14 cellular contexts compared by ENCODE assay signal in genomic region chr7:135775230-135775629, GRCh38. TPM values are rescaled to one million over a fixed set of nuclear protein-coding genes. Genes with fewer than 3 reads are reported as not detected.
DNase-seq lines count a peak whose midpoint lies in the region; ATAC-seq and TF ChIP-seq lines count a peak whose summit lies in the region.
"Had no signal": no experiment of that assay in that cellular context is flagged by ENCODE, and none has a peak within 500 bp of the region (broad histone marks: within the 10 kb centered on the region; RNA-seq: fewer than 3 reads in every experiment).

No MANE protein-coding gene starts in this region.

- no peak overlapping the region for H3K4me3 ChIP-seq in colonic mucosa
- H3K4me3 ChIP-seq in smooth muscle cell: no peak overlapping the region
- H3K4me3 ChIP-seq: BLaER1, Peyer's patch had no signal

- H3K9me3 ChIP-seq in colonic mucosa (no peaks in the 10 kb centered on the region), smooth muscle cell (replicated peaks; ENCODE audit: low read depth) (peaks cover 8% of the 10 kb centered on the region)
- H3K9me3 ChIP-seq: Peyer's patch had no signal

- H3K36me3 ChIP-seq in colonic mucosa (no peaks in the 10 kb centered on the region), smooth muscle cell (ENCODE audit: low read depth) (peaks cover 9% of the 10 kb centered on the region)
- H3K36me3 ChIP-seq: BLaER1, Peyer's patch had no signal

- peaks cover 4% of the 10 kb centered on the region for H3F3A ChIP-seq in smooth muscle cell (ENCODE audit: low read depth)

- WGBS in smooth muscle cell (ENCODE audit: low lambda C conversion rate): 98% methylated on average over 2 of the region's 2 CpGs

- no peaks in the 10 kb centered on the region for H3K79me2 ChIP-seq in smooth muscle cell (ENCODE audit: low read depth)

- H3K27ac ChIP-seq in colonic mucosa: no peak overlapping the region
- peak overlapping the region; percentile 89 for H3K27ac ChIP-seq in smooth muscle cell (ENCODE audit: low read depth)
- H3K27ac ChIP-seq: BLaER1, Peyer's patch had no signal

- ATAC-seq in left cardiac atrium (peak; percentile 64 to 70), HG03280 (IDR thresholded peaks at IDR 0.05; ENCODE audit: unreplicated experiment) (no peak)
- no peak for ATAC-seq in activated CD4-positive, CD25-positive, alpha-beta regulatory T cell treated with anti-CD3 and anti-CD28 coated beads, Interleukin-2, amount 50 U/mL, for 24 hours

- no peaks in the 10 kb centered on the region for H4K20me1 ChIP-seq in smooth muscle cell (ENCODE audit: low read depth)
- H4K20me1 ChIP-seq: BLaER1 had no signal

- intact Hi-C loops in colonic mucosa (cut with DNase I) (no loop called here), left cardiac atrium (cut with DNase I) (no loop called here)

- H2AFZ ChIP-seq in smooth muscle cell (ENCODE audit: low read depth): no peak overlapping the region

- H3K4me1 ChIP-seq in colonic mucosa (peaks cover 4% of the 10 kb centered on the region), smooth muscle cell (ENCODE audit: low read depth) (peaks cover 31% of the 10 kb centered on the region)
- H3K4me1 ChIP-seq: Peyer's patch had no signal

- no peak for TF ChIP-seq CTCF in colonic mucosa (IDR thresholded peaks at IDR 0.05)
- TF ChIP-seq CTCF in smooth muscle cell (IDR thresholded peaks at IDR 0.05; ENCODE audit: borderline replicate concordance, insufficient read depth, poor library complexity, severe bottlenecking): no peak

- no peak overlapping the region for H3K4me2 ChIP-seq in smooth muscle cell
- H3K4me2 ChIP-seq: BLaER1 had no signal

- DNase-seq in MV-4-11 (lab: John Stamatoyannopoulos, UW): peak; percentile 31
- peak; percentile 24 for DNase-seq in colonic mucosa
- no peak for DNase-seq in left cardiac atrium
- no peak for DNase-seq in smooth muscle cell (lab: John Stamatoyannopoulos, UW; ENCODE audit: unreplicated experiment)
- no peak for DNase-seq in NCI-H510A (lab: John Stamatoyannopoulos, UW)
- DNase-seq: GOT3, Karpas-422, NCI-H2029, NCI-H524, Peyer's patch, SIG-M5 had no signal

- H3K9ac ChIP-seq in colonic mucosa (ENCODE audit: low read depth in 2 of 2, low read length in 2 of 2) (no peak overlapping the region), smooth muscle cell (ENCODE audit: low read depth) (no peak overlapping the region)
- H3K9ac ChIP-seq: BLaER1 had no signal

- no peaks in the 10 kb centered on the region for H3K27me3 ChIP-seq in colonic mucosa
- no peaks in the 10 kb centered on the region for H3K27me3 ChIP-seq in smooth muscle cell (ENCODE audit: low read depth)
- H3K27me3 ChIP-seq: BLaER1, Peyer's patch had no signal

RNA-seq across cellular contexts. Expression of gene FAM180A, which starts 26.6 kb away (rescaled TPM):
- total RNA-seq in colonic mucosa (1 to 10 TPM in 1 of 2 donors, under 1 TPM in 1; 0.45 to 1.1 TPM), left cardiac atrium (1 to 10 TPM; 2.0 to 3.6 TPM), smooth muscle cell (not detected in 2 replicates)
- 0.14 and 0.26 TPM in 2 replicates for polyA plus RNA-seq in smooth muscle cell

RNA-seq across cellular contexts. Expression of gene SLC13A4, which starts 47.2 kb away (rescaled TPM):
- total RNA-seq in colonic mucosa: not detected
- total RNA-seq in left cardiac atrium: not detected
- 0.18 TPM in 1 of 2 replicates, not detected in the other for total RNA-seq in smooth muscle cell
- polyA plus RNA-seq in smooth muscle cell: 0.43 and 0.61 TPM in 2 replicates
- total RNA-seq: Peyer's patch had no signal

Comparison
In these comparisons a context has a peak if more than half of its experiments do, and no peak if none do; other contexts are left out.
1. DNase-seq: peak in MV-4-11 (single experiment) and colonic mucosa (single experiment); none in left cardiac atrium (single experiment), smooth muscle cell (single experiment) and NCI-H510A (single experiment).
2. ATAC-seq: peak in left cardiac atrium (2 of 2); none in activated CD4-positive, CD25-positive, alpha-beta regulatory T cell treated with anti-CD3 and anti-CD28 coated beads, Interleukin-2, amount 50 U/mL, for 24 hours (0 of 2) and HG03280 (single experiment).